ENCODE assay signal across 8 cellular contexts in genomic region chr4:169810325-169811323, GRCh38. TPM values are rescaled to one million over a fixed set of nuclear protein-coding genes. Genes with fewer than 3 reads are reported as not detected.
A peak's percentile ranks its signal among the peaks of the same experiment; 100 is the strongest.
DNase-seq lines count a peak whose midpoint lies in the region; ATAC-seq, FAIRE-seq and TF ChIP-seq lines count a peak whose summit lies in the region.

No MANE protein-coding gene starts in this region.

- peaks cover 4% of the 10 kb centered on the region for H3K4me1 Mint-ChIP-seq in brain

- H3K27me3 Mint-ChIP-seq in brain: peaks cover 3% of the 10 kb centered on the region

- DNase-seq in AML-193 (lab: John Stamatoyannopoulos, UW): peak; percentile 61 to 66
- DNase-seq in NCI-H526 treated with DMSO at 0.1 percent for 48 hours (lab: John Stamatoyannopoulos, UW): peak; percentile 67
- DNase-seq in superior temporal gyrus (ENCODE audit: extremely low spot score): peak; percentile 98
- DNase-seq in T-helper 9 cell: no peak

- FAIRE-seq in islet of Langerhans (lab: Jason Lieb, UNC): peak; percentile 77

- peak overlapping the region in 1 of 5 experiments; percentile 6 for H3K27ac Mint-ChIP-seq in brain

- no peaks in the 10 kb centered on the region for H3K9me3 Mint-ChIP-seq in brain

- H3K4me3 Mint-ChIP-seq in brain: peak overlapping the region in 1 of 5 experiments; percentile 12

- H3K36me3 Mint-ChIP-seq in brain: no peaks in the 10 kb centered on the region

- peak; percentile 64 for ATAC-seq in HG03565 (IDR thresholded peaks at IDR 0.05; ENCODE audit: unreplicated experiment)

- peak; percentile 69 for TF ChIP-seq CTCF in GM12873 (IDR thresholded peaks at IDR 0.05; ENCODE audit: insufficient read depth, low read depth, low read length, missing control alignments)
- TF ChIP-seq CTCF in brain (conservative IDR thresholded peaks at IDR 0.05): peak; percentile 85 to 87

RNA-seq across cellular contexts. Expression of gene HPF1, which starts 52.9 kb away (rescaled TPM):
- 12.2 TPM for polyA plus RNA-seq in brain (ENCODE audit: insufficient read depth, low read depth, low replicate concordance)
